ENCODE assay signal across 19 cellular contexts in genomic region chr20:37745553-37745952, GRCh38. TPM values are rescaled to one million over a fixed set of nuclear protein-coding genes. Genes with fewer than 3 reads are reported as not detected.
DNase-seq lines count a peak whose midpoint lies in the region; ATAC-seq, FAIRE-seq and TF ChIP-seq lines count a peak whose summit lies in the region.
"Had no signal": no experiment of that assay in that cellular context is flagged by ENCODE, and none has a peak within 500 bp of the region (broad histone marks: within the 10 kb centered on the region; RNA-seq: fewer than 3 reads in every experiment).

No MANE protein-coding gene starts in this region.

- DNase-seq in activated T-cell treated with anti-CD3 and anti-CD28 coated beads for 48 hours (ENCODE audit: low read depth) (peak; percentile 8), activated B cell treated with CpG ODN at 0.5 μM for 24 hours (no peak), AML-193 (lab: John Stamatoyannopoulos, UW) (no peak), SHP77 (lab: John Stamatoyannopoulos, UW) (no peak), kidney (no peak)
- DNase-seq in activated T-cell treated with anti-CD3 and anti-CD28 coated beads, Interleukin-2, amount 50 U/mL, for 1 hour: no peak
- peak in 6 of 9 donors; percentile 1 to 47 (median 16) for DNase-seq in naive thymus-derived CD4-positive, alpha-beta T cell
- DNase-seq: brain microvascular endothelial cell; DMS53; effector memory CD8-positive, alpha-beta T cell; foreskin melanocyte; mesenchymal stem cell; NCI-H1105 treated with DMSO at 0.1 percent for 48 hours; nucleus accumbens; tibial artery had no signal

- no peaks in the 10 kb centered on the region for H3K27me3 ChIP-seq in naive thymus-derived CD4-positive, alpha-beta T cell (ENCODE audit: control insufficient read depth in 2 of 2, insufficient read depth in 2 of 2, low read length in 2 of 2)
- H3K27me3 ChIP-seq: brain microvascular endothelial cell, tibial artery had no signal

- no peak overlapping the region for H3K27ac ChIP-seq in naive thymus-derived CD4-positive, alpha-beta T cell (ENCODE audit: low read depth, low read length)
- no peak overlapping the region for H3K27ac ChIP-seq in kidney (ENCODE audit: low read depth in 2 of 2, low read length in 2 of 2)
- H3K27ac ChIP-seq: brain microvascular endothelial cell, skin epidermis, tibial artery had no signal

- H3K9me3 Mint-ChIP-seq in activated B cell treated with CpG ODN at 0.5 μM for 24 hours: no peaks in the 10 kb centered on the region
- no peaks in the 10 kb centered on the region for H3K9me3 Mint-ChIP-seq in naive thymus-derived CD4-positive, alpha-beta T cell
- H3K9me3 Mint-ChIP-seq: activated T-helper 1 cell treated with anti-CD3 and anti-CD28 coated beads, Interleukin-12 subunit alpha, Interleukin-12 subunit beta, Interleukin-2, Interleukin-4 antibody, amounts not matched to agents 30 ng/mL and 10 ng/mL and 1 ng/mL, durations not matched to agents 14 hours and 24 hours and 36 hours; effector memory CD8-positive, alpha-beta T cell had no signal

- H3K27me3 Mint-ChIP-seq in activated B cell treated with CpG ODN at 0.5 μM for 24 hours: no peaks in the 10 kb centered on the region
- no peaks in the 10 kb centered on the region for H3K27me3 Mint-ChIP-seq in naive thymus-derived CD4-positive, alpha-beta T cell
- H3K27me3 Mint-ChIP-seq: effector memory CD8-positive, alpha-beta T cell had no signal

- H3K27ac Mint-ChIP-seq in activated B cell treated with CpG ODN at 0.5 μM for 24 hours: peak overlapping the region; percentile 63
- peak overlapping the region in 5 of 9 donors; percentile 14 to 88 (median 35) for H3K27ac Mint-ChIP-seq in naive thymus-derived CD4-positive, alpha-beta T cell
- H3K27ac Mint-ChIP-seq: activated T-helper 1 cell treated with anti-CD3 and anti-CD28 coated beads, Interleukin-12 subunit alpha, Interleukin-12 subunit beta, Interleukin-2, Interleukin-4 antibody, amounts not matched to agents 30 ng/mL and 10 ng/mL and 1 ng/mL, durations not matched to agents 14 hours and 24 hours and 36 hours had no signal

- TF ChIP-seq CTCF in activated B cell treated with CpG ODN at 0.5 μM for 24 hours (IDR thresholded peaks at IDR 0.05) (no peak), kidney (IDR thresholded peaks at IDR 0.05; ENCODE audit: borderline replicate concordance, extremely low read depth, insufficient read depth) (no peak)

- H3K9me3 ChIP-seq in naive thymus-derived CD4-positive, alpha-beta T cell (ENCODE audit: control insufficient read depth in 2 of 3, low read length in 3 of 3): no peaks in the 10 kb centered on the region
- H3K9me3 ChIP-seq in kidney (ENCODE audit: control insufficient read depth in 1 of 2, low read length in 2 of 2): no peaks in the 10 kb centered on the region
- H3K9me3 ChIP-seq: tibial artery had no signal

- CTCF ChIA-PET in activated B cell treated with CpG ODN at 0.5 μM for 24 hours (lab: Charles Lee): no interaction called here
- CTCF ChIA-PET in naive thymus-derived CD4-positive, alpha-beta T cell (lab: Charles Lee): no interaction called here

- no peaks in the 10 kb centered on the region for H3K4me1 ChIP-seq in naive thymus-derived CD4-positive, alpha-beta T cell (ENCODE audit: control insufficient read depth in 2 of 2, insufficient read depth in 2 of 2, low read length in 2 of 2)
- H3K4me1 ChIP-seq in kidney (ENCODE audit: control insufficient read depth in 1 of 2, insufficient read depth in 1 of 2, low read depth in 1 of 2, low read length in 2 of 2): no peaks in the 10 kb centered on the region

- intact Hi-C loops in activated B cell treated with CpG ODN at 0.5 μM for 24 hours (cut with micrococcal nuclease): no loop called here
- intact Hi-C loops in naive thymus-derived CD4-positive, alpha-beta T cell (cut with micrococcal nuclease): no loop called here
- intact Hi-C loops in kidney (cut with DNase I): no loop called here

- H3K4me3 ChIP-seq in naive thymus-derived CD4-positive, alpha-beta T cell (ENCODE audit: low read length): no peak overlapping the region
- no peak overlapping the region for H3K4me3 ChIP-seq in kidney (ENCODE audit: low read length in 2 of 2)
- H3K4me3 ChIP-seq: skin epidermis, tibial artery had no signal

- H3K36me3 Mint-ChIP-seq in activated B cell treated with CpG ODN at 0.5 μM for 24 hours (ENCODE audit: low read depth): peaks cover 75% of the 10 kb centered on the region
- peaks cover 12 to 57% (median 23%) of the 10 kb centered on the region in 5 donors for H3K36me3 Mint-ChIP-seq in naive thymus-derived CD4-positive, alpha-beta T cell

- H3K9ac ChIP-seq in kidney (ENCODE audit: low read length in 2 of 2): no peak overlapping the region

- no peak overlapping the region for H3K4me3 Mint-ChIP-seq in activated B cell treated with CpG ODN at 0.5 μM for 24 hours
- peak overlapping the region in 2 of 10 donors; percentile 2 to 30 for H3K4me3 Mint-ChIP-seq in naive thymus-derived CD4-positive, alpha-beta T cell
- H3K4me3 Mint-ChIP-seq: activated T-helper 1 cell treated with anti-CD3 and anti-CD28 coated beads, Interleukin-12 subunit alpha, Interleukin-12 subunit beta, Interleukin-2, Interleukin-4 antibody, amounts not matched to agents 30 ng/mL and 10 ng/mL and 1 ng/mL, durations not matched to agents 14 hours and 24 hours and 36 hours; effector memory CD8-positive, alpha-beta T cell had no signal

- no peak for FAIRE-seq in kidney (lab: Jason Lieb, UNC)

- POLR2A ChIA-PET in activated B cell treated with CpG ODN at 0.5 μM for 24 hours (lab: Charles Lee): interaction anchor here (0.7 kb wide), 1 partner anchor 247 kb away, joined by 4 read pairs; no protein-coding TSS in a partner anchor
- POLR2A ChIA-PET in naive thymus-derived CD4-positive, alpha-beta T cell (lab: Charles Lee): no interaction called here

- peak; percentile 54 for ATAC-seq in GM21825 (IDR thresholded peaks at IDR 0.05; ENCODE audit: unreplicated experiment)
- peak; percentile 56 for ATAC-seq in activated B cell treated with CpG ODN at 0.5 μM for 24 hours (ENCODE audit: low read depth)
- no peak for ATAC-seq in naive thymus-derived CD4-positive, alpha-beta T cell
- ATAC-seq: effector memory CD8-positive, alpha-beta T cell; SK-N-SH treated with all-trans-retinoic acid at 6 μM for 48 hours had no signal

- peaks cover 4 to 29% (median 4%) of the 10 kb centered on the region in 3 experiments for H3K36me3 ChIP-seq in naive thymus-derived CD4-positive, alpha-beta T cell (ENCODE audit: control insufficient read depth in 2 of 3, insufficient read depth in 3 of 3, low read length in 3 of 3)
- H3K36me3 ChIP-seq in kidney (ENCODE audit: control insufficient read depth in 1 of 2, insufficient read depth in 2 of 2, low read length in 2 of 2): peaks cover 0 to 13% of the 10 kb centered on the region in 2 donors

- H3K4me1 Mint-ChIP-seq in activated B cell treated with CpG ODN at 0.5 μM for 24 hours: peaks cover 28% of the 10 kb centered on the region
- H3K4me1 Mint-ChIP-seq in naive thymus-derived CD4-positive, alpha-beta T cell: peaks cover 0 to 35% (median 8%) of the 10 kb centered on the region in 7 donors

RNA-seq across cellular contexts. Expression of gene CTNNBL1, which starts 51.7 kb away (rescaled TPM):
- 102 and 110 TPM in 2 replicates for total RNA-seq in activated B cell treated with CpG ODN at 0.5 μM for 24 hours
- total RNA-seq in naive thymus-derived CD4-positive, alpha-beta T cell: 10 to 100 TPM; 41.7 to 72.9 (median 49.1) TPM
- 10 to 100 TPM; 84.0 to 93.4 TPM for polyA plus RNA-seq in naive thymus-derived CD4-positive, alpha-beta T cell
- 40.9 TPM for total RNA-seq in kidney
- polyA plus RNA-seq in kidney (ENCODE audit: insufficient read depth, low read depth, low replicate concordance): 70.9 TPM

Comparison
In these comparisons a context has a peak if more than half of its experiments do, and no peak if none do; other contexts are left out.
1. DNase-seq: peak in activated T-cell treated with anti-CD3 and anti-CD28 coated beads for 48 hours (single experiment) and naive thymus-derived CD4-positive, alpha-beta T cell (6 of 9); none in activated T-cell treated with anti-CD3 and anti-CD28 coated beads, Interleukin-2, amount 50 U/mL, for 1 hour (single experiment), activated B cell treated with CpG ODN at 0.5 μM for 24 hours (single experiment), AML-193 (0 of 2), SHP77 (0 of 2) and kidney (single experiment).